ENCODE assay signal across 13 cellular contexts in genomic region chr2:205984381-205984780, GRCh38.
DNase-seq lines count a peak whose midpoint lies in the region; ATAC-seq lines count a peak whose summit lies in the region.
"Had no signal": no experiment of that assay in that cellular context is flagged by ENCODE, and none has a peak within 500 bp of the region (broad histone marks: within the 10 kb centered on the region; RNA-seq: fewer than 3 reads in every experiment).

No MANE protein-coding gene starts in this region.

- H3K27me3 Mint-ChIP-seq in CD4-positive, CD25-positive, alpha-beta regulatory T cell = no peaks in the 10 kb centered on the region

- no peaks in the 10 kb centered on the region for H3K9me3 ChIP-seq in CD4-positive, CD25-positive, alpha-beta regulatory T cell (ENCODE audit: control insufficient read depth in 2 of 2, low read length in 2 of 2)
- H3K9me3 ChIP-seq: transverse colon had no signal

- DNase-seq in CD4-positive, CD25-positive, alpha-beta regulatory T cell = peak in 1 of 3 donors; percentile 62
- DNase-seq in SHP77 (lab: John Stamatoyannopoulos, UW) (no peak), ureter (ENCODE audit: low spot score) (no peak), dedifferentiated amniotic fluid mesenchymal stem cell (ENCODE audit: extremely low spot score) (no peak)
- DNase-seq: KBM-7, left colon, small intestine, T-helper 9 cell, transverse colon had no signal

- peaks cover 0 to 2% (median 0%) of the 10 kb centered on the region in 7 donors for H3K9me3 Mint-ChIP-seq in CD4-positive, CD25-positive, alpha-beta regulatory T cell

- peaks cover 0 to 16% (median 5%) of the 10 kb centered on the region in 4 donors for H3K4me1 Mint-ChIP-seq in CD4-positive, CD25-positive, alpha-beta regulatory T cell

- peak overlapping the region in 3 of 4 donors; percentile 48 to 61 (median 60) for H3K4me3 Mint-ChIP-seq in CD4-positive, CD25-positive, alpha-beta regulatory T cell

- H3K27me3 ChIP-seq in CD4-positive, CD25-positive, alpha-beta regulatory T cell (ENCODE audit: control insufficient read depth, insufficient read depth, low read length) = no peaks in the 10 kb centered on the region
- H3K27me3 ChIP-seq: transverse colon had no signal

- no peaks in the 10 kb centered on the region for H3K36me3 ChIP-seq in CD4-positive, CD25-positive, alpha-beta regulatory T cell (ENCODE audit: control insufficient read depth, insufficient read depth, low read length)
- H3K36me3 ChIP-seq: transverse colon had no signal

- peaks cover 4% of the 10 kb centered on the region for H3K4me1 ChIP-seq in CD4-positive, CD25-positive, alpha-beta regulatory T cell (ENCODE audit: control insufficient read depth, insufficient read depth, low read length, poor library complexity, severe bottlenecking)

- no peak overlapping the region for H3K27ac ChIP-seq in CD4-positive, CD25-positive, alpha-beta regulatory T cell (ENCODE audit: insufficient read depth, low read length, poor library complexity, severe bottlenecking)
- H3K27ac ChIP-seq: transverse colon had no signal

- no peaks in the 10 kb centered on the region for H3K36me3 Mint-ChIP-seq in CD4-positive, CD25-positive, alpha-beta regulatory T cell

- H3K4me3 ChIP-seq in CD4-positive, CD25-positive, alpha-beta regulatory T cell (ENCODE audit: low read depth, low read length) = peak overlapping the region; percentile 71
- H3K4me3 ChIP-seq: transverse colon had no signal

- H3K27ac Mint-ChIP-seq in CD4-positive, CD25-positive, alpha-beta regulatory T cell = peak overlapping the region in 1 of 3 donors; percentile 36

- ATAC-seq in CD4-positive, CD25-positive, alpha-beta regulatory T cell (ENCODE audit: low read depth in 2 of 2) = no peak
- peak; percentile 60 for ATAC-seq in GM18907 (IDR thresholded peaks at IDR 0.05; ENCODE audit: unreplicated experiment)
- peak; percentile 69 for ATAC-seq in GM21825 (IDR thresholded peaks at IDR 0.05; ENCODE audit: unreplicated experiment)
- ATAC-seq in HG03442 (IDR thresholded peaks at IDR 0.05; ENCODE audit: unreplicated experiment) = peak; percentile 94
- no peak for ATAC-seq in GM21737 (IDR thresholded peaks at IDR 0.05; ENCODE audit: unreplicated experiment)
- ATAC-seq: left colon had no signal

Comparison
In these comparisons a context has a peak if more than half of its experiments do, and no peak if none do; other contexts are left out.
1. ATAC-seq: peak in GM18907 (single experiment), GM21825 (single experiment) and HG03442 (single experiment); none in CD4-positive, CD25-positive, alpha-beta regulatory T cell (0 of 2) and GM21737 (single experiment).